In genomic region chr11:75408852-75409219, GRCh38 we compare ENCODE assay signal across 24 cellular contexts. TPM values are rescaled to one million over a fixed set of nuclear protein-coding genes. Genes with fewer than 3 reads are reported as not detected.
DNase-seq lines count a peak whose midpoint lies in the region; ATAC-seq, FAIRE-seq and TF ChIP-seq lines count a peak whose summit lies in the region.
"Had no signal": no experiment of that assay in that cellular context is flagged by ENCODE, and none has a peak within 500 bp of the region (broad histone marks: within the 10 kb centered on the region; RNA-seq: fewer than 3 reads in every experiment).

No MANE protein-coding gene starts in this region.

- H3K79me2 ChIP-seq in K562 (ENCODE audit: control insufficient read depth, insufficient read depth, low read length) (peaks cover 42% of the 10 kb centered on the region), mammary epithelial cell (ENCODE audit: insufficient read depth, low read length) (peaks cover 45% of the 10 kb centered on the region)

- no peak for DNase-seq in A549 (ENCODE audit: low read depth in 1 of 2, low spot score in 1 of 2)
- no peak for DNase-seq in A673 (ENCODE audit: low spot score)
- no peak for DNase-seq in Panc1 (ENCODE audit: low read depth, low spot score)
- DNase-seq in K562 (ENCODE audit: extremely low read depth in 1 of 4, low spot score in 3 of 4), result no peak
- no peak for DNase-seq in mammary epithelial cell
- DNase-seq in EL, result no peak
- no peak for DNase-seq in ascending aorta (ENCODE audit: low spot score in 2 of 2)
- DNase-seq: CD8-positive, alpha-beta T cell; DMS153; GDM1; H7; KG1; MV-4-11; NCI-H1105 treated with DMSO at 0.1 percent for 48 hours; NCI-H2029 treated with DMSO at 0.1 percent for 48 hours; NCI-H2171; NCI-H345; NCI-H774; NK-92 treated with Interleukin-12 subunit alpha and Interleukin-12 subunit beta, amount 100 ng/mL, for 24 hours; Peyer's patch had no signal

- TF ChIP-seq CTCF in A549 (IDR thresholded peaks at IDR 0.05), result no peak
- TF ChIP-seq CTCF in A673 (conservative IDR thresholded peaks at IDR 0.05; ENCODE audit: low read depth, low read length), result no peak
- TF ChIP-seq CTCF in Panc1 (IDR thresholded peaks at IDR 0.05), result no peak
- no peak for TF ChIP-seq CTCF in K562 (IDR thresholded peaks at IDR 0.05 in 2 of 3, conservative IDR thresholded peaks at IDR 0.05 in 1 of 3; ENCODE audit: insufficient read depth in 2 of 3, low read depth in 1 of 3, low read length in 3 of 3)
- TF ChIP-seq CTCF in mammary epithelial cell (conservative IDR thresholded peaks at IDR 0.05 in 1 of 2, IDR thresholded peaks at IDR 0.05 in 1 of 2; ENCODE audit: extremely low read depth in 1 of 2, insufficient read depth in 1 of 2, low read depth in 1 of 2, low read length in 2 of 2), result no peak
- no peak for TF ChIP-seq CTCF in ascending aorta (IDR thresholded peaks at IDR 0.05)

- CTCF ChIA-PET in A549 (lab: Yijun Ruan, JAX), result interaction anchor here (1.0 to 13.3 kb wide), 15 partner anchors 9 to 423 kb away, joined by 3 to 231 read pairs (median 6); partner anchors contain the start of gene RPS3
- CTCF ChIA-PET in A673 (lab: Charles Lee), result no interaction called here
- CTCF ChIA-PET in Panc1 (lab: Charles Lee), result interaction anchor here (1.5 kb wide), 1 partner anchor 123 kb away, joined by 5 read pairs; no protein-coding TSS in a partner anchor
- CTCF ChIA-PET in K562 (lab: Yijun Ruan, JAX; ENCODE audit: low intra/inter-chr PET ratio), result no interaction called here
- CTCF ChIA-PET in mammary epithelial cell (lab: Charles Lee; ENCODE audit: low non-redundant PET), result no interaction called here

- H3K9me1 ChIP-seq in K562 (ENCODE audit: control insufficient read depth, insufficient read depth, low read length), result peaks cover 9% of the 10 kb centered on the region

- TF ChIP-seq RAD21 in A549 (conservative IDR thresholded peaks at IDR 0.05 in 1 of 2, IDR thresholded peaks at IDR 0.05 in 1 of 2), result no peak
- no peak for TF ChIP-seq RAD21 in K562 (CRISPR knock-in tag; conservative IDR thresholded peaks at IDR 0.05 in 1 of 2, IDR thresholded peaks at IDR 0.05 in 1 of 2)

- intact Hi-C loops in A673 (cut with micrococcal nuclease; ENCODE audit: unreplicated experiment) (no loop called here), Panc1 (cut with micrococcal nuclease; ENCODE audit: unreplicated experiment) (no loop called here), K562 (cut with micrococcal nuclease) (loop anchor here (1.0 kb wide), 1 partner anchor 36 kb away; no protein-coding TSS in a partner anchor), mammary epithelial cell (cut with micrococcal nuclease) (no loop called here), ascending aorta (cut with DNase I) (no loop called here)

- TF ChIP-seq POLR2A in A549 (IDR thresholded peaks at IDR 0.05; ENCODE audit: low read length) (no peak), K562 (conservative IDR thresholded peaks at IDR 0.05) (peak; percentile 12; the same call in 1 of the 2 replicates)

- H2AFZ ChIP-seq in K562 (ENCODE audit: low read depth, low read length) (no peak overlapping the region), mammary epithelial cell (ENCODE audit: low read depth, low read length) (no peak overlapping the region)

- TF ChIP-seq EP300 in A549 (IDR thresholded peaks at IDR 0.05), result no peak
- no peak for TF ChIP-seq EP300 in K562 (IDR thresholded peaks at IDR 0.05; ENCODE audit: low read length)

- BruUV-seq in A673 (replicated peaks; lab: Mats Ljungman, UMichigan), result no TSS peak
- BruUV-seq in Panc1 (replicated peaks; lab: Mats Ljungman, UMichigan), result no TSS peak
- BruUV-seq in K562 (replicated peaks; lab: Mats Ljungman, UMichigan), result no TSS peak
- no TSS peak for BruUV-seq in mammary epithelial cell (replicated peaks; lab: Mats Ljungman, UMichigan)

- ATAC-seq in A549 (no peak), Panc1 (peak; percentile 13), K562 (no peak; the same call in 2 of the 3 replicates), GM21515 (IDR thresholded peaks at IDR 0.05; ENCODE audit: unreplicated experiment) (no peak)
- ATAC-seq: CD8-positive, alpha-beta T cell; Right ventricle myocardium inferior had no signal

- peaks cover 43% of the 10 kb centered on the region; the same call in 2 of the 3 replicates for H3K4me1 ChIP-seq in A549
- H3K4me1 ChIP-seq in A673 (ENCODE audit: insufficient read depth, low read length, poor library complexity, severe bottlenecking), result no peaks in the 10 kb centered on the region
- peaks cover 13% of the 10 kb centered on the region for H3K4me1 ChIP-seq in Panc1 (ENCODE audit: control insufficient read depth, insufficient read depth, low read length)
- peaks cover 8 to 19% of the 10 kb centered on the region in 2 experiments; a peak in 3 of 5 replicates for H3K4me1 ChIP-seq in K562 (replicated peaks in 1 of 2; ENCODE audit: control insufficient read depth in 2 of 2, insufficient read depth in 2 of 2, low read length in 2 of 2)
- H3K4me1 ChIP-seq in mammary epithelial cell (ENCODE audit: insufficient read depth, low read length), result peaks cover 18% of the 10 kb centered on the region
- H3K4me1 ChIP-seq in ascending aorta, result no peaks in the 10 kb centered on the region
- H3K4me1 ChIP-seq: Peyer's patch, SJSA1 had no signal

- H3K4me3 ChIP-seq in A549, result no peak overlapping the region
- no peak overlapping the region for H3K4me3 ChIP-seq in A673 (ENCODE audit: low read depth, low read length, poor library complexity, severe bottlenecking)
- H3K4me3 ChIP-seq in Panc1 (ENCODE audit: low read depth in 2 of 2, low read length in 2 of 2), result no peak overlapping the region
- no peak overlapping the region for H3K4me3 ChIP-seq in K562
- no peak overlapping the region for H3K4me3 ChIP-seq in mammary epithelial cell (replicated peaks in 1 of 3; ENCODE audit: insufficient read depth in 1 of 3, low read depth in 2 of 3, low read length in 3 of 3)
- H3K4me3 ChIP-seq in ascending aorta, result no peak overlapping the region
- H3K4me3 ChIP-seq: BLaER1 treated with 17β-estradiol and CSF1 and Interleukin-3, amounts not matched to agents 10 nM and 100 nM; Peyer's patch; SJSA1 had no signal

- H3K27me3 ChIP-seq in A673 (replicated peaks; ENCODE audit: insufficient read depth, low read depth, low read length, poor library complexity), result no peaks in the 10 kb centered on the region
- no peaks in the 10 kb centered on the region for H3K27me3 ChIP-seq in Panc1 (ENCODE audit: control insufficient read depth, insufficient read depth, low read length)
- H3K27me3 ChIP-seq in K562 (ENCODE audit: control insufficient read depth in 2 of 2, insufficient read depth in 2 of 2, low read length in 2 of 2), result no peaks in the 10 kb centered on the region
- no peaks in the 10 kb centered on the region for H3K27me3 ChIP-seq in mammary epithelial cell (ENCODE audit: insufficient read depth, low read length)
- H3K27me3 ChIP-seq in ascending aorta, result no peaks in the 10 kb centered on the region
- H3K27me3 ChIP-seq: BLaER1 treated with 17β-estradiol and CSF1 and Interleukin-3, amounts not matched to agents 10 nM and 100 nM; Peyer's patch; SJSA1 had no signal

- H4K20me1 ChIP-seq in K562 (replicated peaks; ENCODE audit: control insufficient read depth, insufficient read depth, low read length) (peaks cover 40% of the 10 kb centered on the region), mammary epithelial cell (ENCODE audit: insufficient read depth, low read length) (peaks cover 26% of the 10 kb centered on the region)

- 84% methylated on average over 2 of the region's 2 CpGs for WGBS in A549 (ENCODE audit: missing lambda C conversion rate)
- 82% methylated on average over 2 of the region's 2 CpGs for WGBS in K562 (ENCODE audit: insufficient coverage, low coverage, missing lambda C conversion rate)
- whole genome bisulfite sequencing in mammary epithelial cell (ENCODE audit: low coverage, missing lambda C conversion rate), result 94% methylated on average over 2 of the region's 2 CpGs

- FAIRE-seq in A549 (lab: Jason Lieb, UNC) (no peak), K562 (lab: Jason Lieb, UNC) (no peak)

- in situ Hi-C loops in Panc1 (cut with HindIII; ENCODE audit: low pct_unique_long_range_greater_than_20kb, low sequenced_read_pairs) (no loop called here), K562 (cut with MboI) (no loop called here), mammary epithelial cell (cut with MboI; ENCODE audit: low sequenced_read_pairs in 2 of 2) (no loop called here)

- POLR2A ChIA-PET in A549 (lab: Yijun Ruan, JAX) (interaction anchor here (1.3 kb wide), 1 partner anchor 9 kb away, joined by 3 read pairs; no protein-coding TSS in a partner anchor), A673 (lab: Charles Lee; ENCODE audit: low non-redundant PET) (no interaction called here), Panc1 (lab: Charles Lee) (interaction anchor here (0.6 kb wide), 2 partner anchors 11 to 28 kb away, joined by 5 to 6 read pairs; no protein-coding TSS in a partner anchor), K562 (lab: Yijun Ruan, JAX) (interaction anchor here (1.0 to 1.9 kb wide), 5 partner anchors 9 to 154 kb away, joined by 3 to 7 read pairs (median 4); no protein-coding TSS in a partner anchor)

- H3K27ac ChIP-seq in A549 (peak overlapping the region in 1 of 2 experiments; percentile 48; a peak in 1 of 6 replicates), A673 (ENCODE audit: low read depth, low read length, poor library complexity, severe bottlenecking) (peak overlapping the region; percentile 55), Panc1 (ENCODE audit: low read length) (no peak overlapping the region), K562 (ENCODE audit: extremely low read depth, low read depth, low read length) (no peak overlapping the region), mammary epithelial cell (ENCODE audit: insufficient read depth, low read depth, low read length) (no peak overlapping the region), ascending aorta (no peak overlapping the region)
- H3K27ac ChIP-seq: BLaER1 treated with 17β-estradiol and CSF1 and Interleukin-3, amounts not matched to agents 10 nM and 100 nM; Peyer's patch; SJSA1 had no signal

- H3K4me2 ChIP-seq in A549 (no peak overlapping the region), K562 (ENCODE audit: insufficient read depth, low read length) (no peak overlapping the region), mammary epithelial cell (ENCODE audit: insufficient read depth, low read depth, low read length) (no peak overlapping the region)
- H3K4me2 ChIP-seq: BLaER1 treated with 17β-estradiol and CSF1 and Interleukin-3, amounts not matched to agents 10 nM and 100 nM had no signal

- dilution Hi-C loops in mammary epithelial cell (cut with HindIII; ENCODE audit: low sequenced_read_pairs), result no loop called here

- H3K9ac ChIP-seq in K562 (ENCODE audit: insufficient read depth in 1 of 2, low read depth in 2 of 2, low read length in 2 of 2), result no peak overlapping the region
- H3K9ac ChIP-seq in mammary epithelial cell (ENCODE audit: insufficient read depth, low read length), result no peak overlapping the region
- H3K9ac ChIP-seq: BLaER1 treated with 17β-estradiol and CSF1 and Interleukin-3, amounts not matched to agents 10 nM and 100 nM had no signal

- H3K9me3 ChIP-seq in A549 (no peaks in the 10 kb centered on the region), A673 (ENCODE audit: low read depth, low read length, poor library complexity, severe bottlenecking) (no peaks in the 10 kb centered on the region), Panc1 (ENCODE audit: control insufficient read depth, insufficient read depth, low read depth, low read length) (no peaks in the 10 kb centered on the region), K562 (replicated peaks; ENCODE audit: control insufficient read depth, insufficient read depth, low read depth, low read length) (no peaks in the 10 kb centered on the region), mammary epithelial cell (replicated peaks; ENCODE audit: insufficient read depth, low read length) (no peaks in the 10 kb centered on the region), ascending aorta (no peaks in the 10 kb centered on the region)
- H3K9me3 ChIP-seq: BLaER1 treated with 17β-estradiol and CSF1 and Interleukin-3, amounts not matched to agents 10 nM and 100 nM; Peyer's patch; SJSA1 had no signal

- peaks cover 76% of the 10 kb centered on the region for H3K36me3 ChIP-seq in A673 (ENCODE audit: insufficient read depth, low read length, poor library complexity, severe bottlenecking)
- peaks cover 28% of the 10 kb centered on the region for H3K36me3 ChIP-seq in Panc1 (ENCODE audit: control insufficient read depth, insufficient read depth, low read length)
- peaks cover 68% of the 10 kb centered on the region for H3K36me3 ChIP-seq in K562 (ENCODE audit: control insufficient read depth, insufficient read depth, low read length)
- H3K36me3 ChIP-seq in mammary epithelial cell (ENCODE audit: insufficient read depth, low read length), result peaks cover 31% of the 10 kb centered on the region
- peaks cover 37 to 46% of the 10 kb centered on the region in 2 donors for H3K36me3 ChIP-seq in ascending aorta

RNA-seq across cellular contexts. Expression of gene RPS3, which starts 9.5 kb away (rescaled TPM):
- polyA plus RNA-seq in A549 (2011; rRNA removed) (2,571 and 3,468 TPM in 2 replicates), A549 (2017; fragmentation: RNase III; extraction: RNeasy Plus Mini Kit Qiagen cat#74134 plus additional on column Dnase treatment) (3,458 to 3,978 TPM (median 3,544 TPM) in 3 replicates), K562 (2011; rRNA removed) (3,472 and 4,261 TPM in 2 replicates), K562 (2014; fragmentation: Illumina TruSeq; extraction: Trizol) (4,042 and 4,231 TPM in 2 replicates), K562 (2014; fragmentation: Nextera tagmentation; extraction: Ambion mirVana) (1,000 to 10,000 TPM; 5,693 to 5,771 TPM), K562 (2014; rRNA removed) (3,097 and 3,731 TPM in 2 replicates), mammary epithelial cell (3,767 TPM)
- 3,252 and 4,158 TPM in 2 replicates for polyA plus RNA-seq in A549 (2012; cell fraction: cytosol; rRNA removed)
- polyA plus RNA-seq in A549 (2012; cell fraction: nucleus; rRNA removed), result 1,461 and 2,420 TPM in 2 replicates
- 1,439 and 1,839 TPM in 2 replicates for polyA minus RNA-seq in A549 (2011; rRNA and poly(A)+ RNA removed)
- total RNA-seq in A673 (2021) (2,875 and 2,961 TPM in 2 replicates), Panc1 (2021; ENCODE audit: unreplicated experiment) (2,945 TPM), K562 (2014; rRNA removed) (2,700 and 3,102 TPM in 2 replicates), K562 (2014; rRNA removed; fragmentation: Illumina TruSeq; extraction: Trizol) (3,530 and 3,738 TPM in 2 replicates), K562 (2015; rRNA removed; fragmentation: Illumina TruSeq; extraction: Trizol) (3,411 and 3,679 TPM in 2 replicates), K562 (2021) (3,592 and 3,622 TPM in 2 replicates), mammary epithelial cell (1,000 to 10,000 TPM; 1,423 to 2,367 TPM), ascending aorta (511 TPM)
- polyA plus RNA-seq in Panc1 (2012; ENCODE audit: insufficient read length), result 2,908 TPM
- total RNA-seq in K562 (2011; cell fraction: chromatin; rRNA removed; ENCODE audit: low replicate concordance), result 368 and 416 TPM in 2 replicates
- 577 and 735 TPM in 2 replicates for total RNA-seq in K562 (2011; cell fraction: nucleolus; rRNA removed)
- total RNA-seq in K562 (2011; cell fraction: nucleoplasm; rRNA removed), result 828 and 1,575 TPM in 2 replicates
- polyA plus RNA-seq in K562 (2011; cell fraction: cytosol; rRNA removed), result 3,466 and 4,968 TPM in 2 replicates
- 1,428 and 2,203 TPM in 2 replicates for polyA plus RNA-seq in K562 (2011; cell fraction: nucleus; rRNA removed)
- 4,980 and 5,479 TPM in 2 replicates for polyA plus RNA-seq in K562 (2012)
- polyA minus RNA-seq in K562 (2011; rRNA and poly(A)+ RNA removed), result 1,903 and 2,025 TPM in 2 replicates
- 774 and 918 TPM in 2 replicates for polyA minus RNA-seq in K562 (2011; cell fraction: cytosol; rRNA and poly(A)+ RNA removed)
- 197 and 395 TPM in 2 replicates for polyA minus RNA-seq in K562 (2011; cell fraction: nucleus; rRNA and poly(A)+ RNA removed)
- 2,014 TPM for polyA minus RNA-seq in mammary epithelial cell

RNA-seq across cellular contexts. Expression of gene KLHL35, which starts 24.2 kb away (rescaled TPM):
- polyA plus RNA-seq in A549 (2011; rRNA removed), result 1.0 and 1.7 TPM in 2 replicates
- polyA plus RNA-seq in A549 (2012; cell fraction: cytosol; rRNA removed), result 1.5 and 1.6 TPM in 2 replicates
- polyA plus RNA-seq in A549 (2012; cell fraction: nucleus; rRNA removed), result 2.8 and 3.3 TPM in 2 replicates
- polyA plus RNA-seq in A549 (2017; fragmentation: RNase III; extraction: RNeasy Plus Mini Kit Qiagen cat#74134 plus additional on column Dnase treatment), result 0.56 to 0.72 TPM (median 0.69 TPM) in 3 replicates
- 0.73 and 1.2 TPM in 2 replicates for polyA minus RNA-seq in A549 (2011; rRNA and poly(A)+ RNA removed)
- 0.88 and 1.1 TPM in 2 replicates for total RNA-seq in A673 (2021)
- 10.9 TPM for total RNA-seq in Panc1 (2021; ENCODE audit: unreplicated experiment)
- polyA plus RNA-seq in Panc1 (2012; ENCODE audit: insufficient read length), result 18.9 TPM
- total RNA-seq in K562 (2011; cell fraction: chromatin; rRNA removed; ENCODE audit: low replicate concordance), result not detected in 2 replicates
- not detected in 2 replicates for total RNA-seq in K562 (2011; cell fraction: nucleolus; rRNA removed)
- not detected in 2 replicates for total RNA-seq in K562 (2011; cell fraction: nucleoplasm; rRNA removed)
- not detected in 2 replicates for total RNA-seq in K562 (2014; rRNA removed)
- total RNA-seq in K562 (2014; rRNA removed; fragmentation: Illumina TruSeq; extraction: Trizol), result not detected in 2 replicates
- total RNA-seq in K562 (2015; rRNA removed; fragmentation: Illumina TruSeq; extraction: Trizol), result not detected in 2 replicates
- not detected in 2 replicates for total RNA-seq in K562 (2021)
- polyA plus RNA-seq in K562 (2011; rRNA removed), result not detected in 2 replicates
- not detected in 2 replicates for polyA plus RNA-seq in K562 (2011; cell fraction: cytosol; rRNA removed)
- polyA plus RNA-seq in K562 (2011; cell fraction: nucleus; rRNA removed), result not detected in 2 replicates
- 0.05 and 0.10 TPM in 2 replicates for polyA plus RNA-seq in K562 (2012)
- not detected in 2 replicates for polyA plus RNA-seq in K562 (2014; fragmentation: Illumina TruSeq; extraction: Trizol)
- polyA plus RNA-seq in K562 (2014; fragmentation: Nextera tagmentation; extraction: Ambion mirVana), result not detected
- not detected in 2 replicates for polyA plus RNA-seq in K562 (2014; rRNA removed)
- not detected in 2 replicates for polyA minus RNA-seq in K562 (2011; rRNA and poly(A)+ RNA removed)
- polyA minus RNA-seq in K562 (2011; cell fraction: cytosol; rRNA and poly(A)+ RNA removed), result 1.5 TPM in 1 of 2 replicates, not detected in the other
- polyA minus RNA-seq in K562 (2011; cell fraction: nucleus; rRNA and poly(A)+ RNA removed), result not detected in 2 replicates
- 1 to 10 TPM; 2.4 to 3.7 TPM for total RNA-seq in mammary epithelial cell
- polyA plus RNA-seq in mammary epithelial cell, result 0.43 TPM
- polyA minus RNA-seq in mammary epithelial cell, result not detected
- not detected for total RNA-seq in ascending aorta

RNA-seq across cellular contexts. Expression of gene ARRB1, which starts 57.4 kb away (rescaled TPM):
- polyA plus RNA-seq in A549 (2011; rRNA removed) (14.3 and 18.1 TPM in 2 replicates), A549 (2017; fragmentation: RNase III; extraction: RNeasy Plus Mini Kit Qiagen cat#74134 plus additional on column Dnase treatment) (4.9 to 8.4 TPM (median 6.8 TPM) in 3 replicates), K562 (2011; rRNA removed) (26.2 and 30.8 TPM in 2 replicates), K562 (2014; fragmentation: Illumina TruSeq; extraction: Trizol) (35.6 and 38.4 TPM in 2 replicates), K562 (2014; fragmentation: Nextera tagmentation; extraction: Ambion mirVana) (10 to 100 TPM in 1 of 2 experiments, 1 to 10 TPM in 1; 6.6 to 13.1 TPM), K562 (2014; rRNA removed) (24.2 and 30.6 TPM in 2 replicates), mammary epithelial cell (5.4 TPM)
- 4.8 TPM in 2 replicates for polyA plus RNA-seq in A549 (2012; cell fraction: cytosol; rRNA removed)
- polyA plus RNA-seq in A549 (2012; cell fraction: nucleus; rRNA removed), result 3.8 and 5.0 TPM in 2 replicates
- 54.8 and 57.9 TPM in 2 replicates for polyA minus RNA-seq in A549 (2011; rRNA and poly(A)+ RNA removed)
- total RNA-seq in A673 (2021) (37.8 and 62.0 TPM in 2 replicates), Panc1 (2021; ENCODE audit: unreplicated experiment) (219 TPM), K562 (2014; rRNA removed) (21.8 and 27.6 TPM in 2 replicates), K562 (2014; rRNA removed; fragmentation: Illumina TruSeq; extraction: Trizol) (22.9 and 28.5 TPM in 2 replicates), K562 (2015; rRNA removed; fragmentation: Illumina TruSeq; extraction: Trizol) (41.7 and 43.5 TPM in 2 replicates), K562 (2021) (43.6 and 45.4 TPM in 2 replicates), mammary epithelial cell (1 to 10 TPM; 3.9 to 5.3 TPM), ascending aorta (78.2 TPM)
- polyA plus RNA-seq in Panc1 (2012; ENCODE audit: insufficient read length), result 236 TPM
- 58.4 and 169 TPM in 2 replicates for total RNA-seq in K562 (2011; cell fraction: chromatin; rRNA removed; ENCODE audit: low replicate concordance)
- 93.3 and 107 TPM in 2 replicates for total RNA-seq in K562 (2011; cell fraction: nucleolus; rRNA removed)
- total RNA-seq in K562 (2011; cell fraction: nucleoplasm; rRNA removed), result 70.8 and 73.7 TPM in 2 replicates
- 28.6 and 44.2 TPM in 2 replicates for polyA plus RNA-seq in K562 (2011; cell fraction: cytosol; rRNA removed)
- polyA plus RNA-seq in K562 (2011; cell fraction: nucleus; rRNA removed), result 30.8 and 44.9 TPM in 2 replicates
- 33.4 and 35.1 TPM in 2 replicates for polyA plus RNA-seq in K562 (2012)
- 80.3 and 121 TPM in 2 replicates for polyA minus RNA-seq in K562 (2011; rRNA and poly(A)+ RNA removed)
- polyA minus RNA-seq in K562 (2011; cell fraction: cytosol; rRNA and poly(A)+ RNA removed), result 31.7 and 45.7 TPM in 2 replicates
- polyA minus RNA-seq in K562 (2011; cell fraction: nucleus; rRNA and poly(A)+ RNA removed), result 63.5 and 65.3 TPM in 2 replicates
- polyA minus RNA-seq in mammary epithelial cell, result 9.9 TPM

Comparison
In these comparisons a context has a peak if more than half of its experiments do, and no peak if none do; other contexts are left out.
1. CTCF ChIA-PET loops: an anchor here in A549 (1.0 to 13.3 kb wide) and Panc1 (1.5 kb wide); none called in A673, K562 and mammary epithelial cell.
2. Of the 35 proteins assayed by ChIP-seq in both K562 and A549: peak only in K562: POLR2A; only in A549: none; in both: POLR2AphosphoS2; in neither: 33.